In the genomic region with DNA sequence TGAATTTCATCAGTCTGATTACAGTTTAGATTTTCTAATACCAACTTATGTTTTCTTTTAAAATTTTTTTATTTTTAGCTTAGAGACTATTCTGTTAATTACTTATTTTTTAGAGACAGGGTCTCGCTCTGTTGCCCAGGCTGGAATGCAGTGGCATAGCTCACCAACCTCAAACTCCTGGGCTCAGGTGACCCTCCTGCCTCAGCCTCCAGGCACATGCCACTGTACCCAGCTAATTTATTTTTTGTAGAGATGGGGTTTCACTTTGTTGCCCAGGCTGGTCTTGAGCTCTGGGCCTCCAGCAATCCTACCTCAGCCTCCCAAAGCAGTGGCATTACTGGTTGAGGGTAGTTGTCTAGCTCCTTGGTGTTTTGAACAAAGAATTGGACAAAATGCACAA, we compare ENCODE assay signal across 21 cellular contexts.
DNase-seq lines count a peak whose midpoint lies in the region; ATAC-seq and TF ChIP-seq lines count a peak whose summit lies in the region.
"Had no signal": no experiment of that assay in that cellular context is flagged by ENCODE, and none has a peak within 500 bp of the region (broad histone marks: within the 10 kb centered on the region; RNA-seq: fewer than 3 reads in every experiment).

No MANE protein-coding gene starts in this region.

- peaks cover 0 to 71% of the 10 kb centered on the region in 2 donors for H3K4me1 ChIP-seq in right atrium auricular region
- H3K4me1 ChIP-seq in fibroblast of lung (ENCODE audit: control insufficient read depth, extremely low read depth, insufficient read depth, low read length), result peaks cover 2% of the 10 kb centered on the region
- H3K4me1 ChIP-seq in prostate gland (replicated peaks), result peaks cover 19% of the 10 kb centered on the region
- peaks cover 51% of the 10 kb centered on the region for H3K4me1 ChIP-seq in vagina
- H3K4me1 ChIP-seq: A549 had no signal

- H3K4me3 ChIP-seq in right atrium auricular region (no peak overlapping the region), fibroblast of lung (replicated peaks in 1 of 4; ENCODE audit: control extremely low read depth in 1 of 4, insufficient read depth in 1 of 4, low read depth in 3 of 4, low read length in 4 of 4) (no peak overlapping the region), prostate gland (no peak overlapping the region), vagina (no peak overlapping the region)
- H3K4me3 ChIP-seq: A549, ascending aorta, hepatocyte had no signal

- H3K27me3 ChIP-seq in right atrium auricular region (no peaks in the 10 kb centered on the region), fibroblast of lung (ENCODE audit: control insufficient read depth, insufficient read depth, low read length) (no peaks in the 10 kb centered on the region), prostate gland (replicated peaks; ENCODE audit: insufficient read depth) (no peaks in the 10 kb centered on the region), vagina (no peaks in the 10 kb centered on the region)
- H3K27me3 ChIP-seq: ascending aorta, hepatocyte had no signal

- TF ChIP-seq POLR2A in prostate gland (IDR thresholded peaks at IDR 0.05), result no peak
- TF ChIP-seq POLR2A in vagina (IDR thresholded peaks at IDR 0.05), result no peak

- no peak overlapping the region for H2AFZ ChIP-seq in fibroblast of lung (ENCODE audit: low read length)
- H2AFZ ChIP-seq: hepatocyte had no signal

- no peak for TF ChIP-seq CTCF in right atrium auricular region (IDR thresholded peaks at IDR 0.05)
- TF ChIP-seq CTCF in fibroblast of lung (conservative IDR thresholded peaks at IDR 0.05 in 1 of 2, IDR thresholded peaks at IDR 0.05 in 1 of 2; ENCODE audit: low read depth in 1 of 2, low read length in 2 of 2), result no peak
- TF ChIP-seq CTCF in prostate gland (IDR thresholded peaks at IDR 0.05), result no peak
- TF ChIP-seq CTCF in vagina (IDR thresholded peaks at IDR 0.05), result no peak

- ATAC-seq in HG02588 (IDR thresholded peaks at IDR 0.05; ENCODE audit: unreplicated experiment), result no peak

- no peaks in the 10 kb centered on the region for H3K9me3 ChIP-seq in right atrium auricular region
- no peaks in the 10 kb centered on the region for H3K9me3 ChIP-seq in fibroblast of lung (ENCODE audit: control insufficient read depth, insufficient read depth, low read depth, low read length)
- no peaks in the 10 kb centered on the region for H3K9me3 ChIP-seq in prostate gland
- no peaks in the 10 kb centered on the region for H3K9me3 ChIP-seq in vagina
- H3K9me3 ChIP-seq: A549, ascending aorta had no signal

- H3K27ac ChIP-seq in right atrium auricular region (peak overlapping the region; percentile 79 to 88), fibroblast of lung (ENCODE audit: insufficient read depth, low read length) (peak overlapping the region; percentile 13), prostate gland (peak overlapping the region; percentile 68 to 77), vagina (peak overlapping the region; percentile 56)
- H3K27ac ChIP-seq: A549, C4-2B had no signal

- intact Hi-C loops in cardiac septum (cut with DNase I) (no loop called here), prostate gland (cut with DNase I) (no loop called here), vagina (cut with DNase I) (no loop called here)

- H3K4me2 ChIP-seq in fibroblast of lung (ENCODE audit: extremely low read depth, insufficient read depth, low read length), result no peak overlapping the region
- H3K4me2 ChIP-seq: A549, hepatocyte had no signal

- WGBS in prostate gland, result 97% methylated on average over 1 of the region's 1 CpG

- H3K79me2 ChIP-seq in fibroblast of lung (ENCODE audit: control insufficient read depth, insufficient read depth, low read length), result no peaks in the 10 kb centered on the region

- H3K9ac ChIP-seq in fibroblast of lung (ENCODE audit: insufficient read depth, low read length), result no peak overlapping the region

- H4K20me1 ChIP-seq in fibroblast of lung (ENCODE audit: control insufficient read depth, extremely low read depth, insufficient read depth, low read length), result no peaks in the 10 kb centered on the region

- H3K36me3 ChIP-seq in right atrium auricular region, result peaks cover 26% of the 10 kb centered on the region
- peaks cover 6% of the 10 kb centered on the region for H3K36me3 ChIP-seq in fibroblast of lung (ENCODE audit: control insufficient read depth, insufficient read depth, low read length)
- peaks cover 0 to 7% of the 10 kb centered on the region in 2 donors for H3K36me3 ChIP-seq in prostate gland
- peaks cover 0 to 39% of the 10 kb centered on the region in 2 donors for H3K36me3 ChIP-seq in vagina

- no peak for DNase-seq in right atrium auricular region (ENCODE audit: low spot score)
- no peak for DNase-seq in cardiac septum (ENCODE audit: low spot score)
- no peak for DNase-seq in fibroblast of lung (ENCODE audit: low read depth in 2 of 2)
- no peak for DNase-seq in prostate gland (ENCODE audit: low spot score)
- DNase-seq in vagina (ENCODE audit: extremely low spot score in 2 of 2), result no peak
- DNase-seq in activated CD4-positive, alpha-beta T cell treated with anti-CD3 and anti-CD28 coated beads for 1 hour, result no peak
- no peak for DNase-seq in effector CD8-positive, alpha-beta T cell (lab: John Stamatoyannopoulos, UW)
- DNase-seq: activated CD4-positive, CD25-positive, alpha-beta regulatory T cell treated with anti-CD3 and anti-CD28 coated beads, Interleukin-2, amount 50 U/mL, for 72 hours; activated CD8-positive, alpha-beta memory T cell treated with anti-CD3 and anti-CD28 coated beads for 24 hours; activated naive CD4-positive, alpha-beta T cell treated with anti-CD3 and anti-CD28 coated beads, Interleukin-2, amount 10 ng/mL, durations not matched to agents 7 days and 5 days; activated T-cell treated with anti-CD3 and anti-CD28 coated beads, Interleukin-2, amount 50 U/mL, for 4 hours; naive B cell; NCI-H1105 treated with DMSO at 0.1 percent for 48 hours; NCI-H526; small intestine; stimulated activated CD4-positive, alpha-beta T cell treated with anti-CD3 and anti-CD28 coated beads, Interleukin-4, amount 100 ng/mL, for 24 hours had no signal

Comparison
In these comparisons a context has a peak if more than half of its experiments do, and no peak if none do; other contexts are left out.
1. H3K27ac ChIP-seq: peak in every context shown above with its lines; median percentile 84 in right atrium auricular region; 72 in prostate gland; 56 in vagina; 13 in fibroblast of lung.